Comparison of ENCODE assay signal across 13 cellular contexts in the genomic region with DNA sequence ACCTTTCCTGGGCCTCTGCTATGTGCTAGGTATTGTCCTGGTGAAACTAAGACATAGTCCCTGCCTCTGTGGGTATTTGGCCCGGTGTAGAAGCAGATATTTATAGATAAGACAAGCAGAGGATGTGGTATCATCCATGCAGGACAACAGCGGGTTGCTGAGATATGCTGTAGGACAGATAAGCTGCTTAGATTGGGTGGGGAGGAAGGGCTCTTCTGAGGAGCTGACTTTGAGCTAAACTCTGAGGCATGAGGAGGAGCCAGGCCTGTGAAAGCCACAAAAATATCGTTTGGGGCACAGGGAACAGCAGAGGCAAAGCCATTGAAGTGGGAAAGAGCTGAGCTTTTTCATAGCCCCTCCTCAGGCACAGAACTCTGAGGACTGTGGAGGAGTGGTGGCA.
DNase-seq lines count a peak whose midpoint lies in the region; TF ChIP-seq lines count a peak whose summit lies in the region.
"Had no signal": no experiment of that assay in that cellular context is flagged by ENCODE, and none has a peak within 500 bp of the region (broad histone marks: within the 10 kb centered on the region; RNA-seq: fewer than 3 reads in every experiment).

No MANE protein-coding gene starts in this region.

- peak overlapping the region; percentile 69 for H3K27ac ChIP-seq in VCaP
- H3K27ac ChIP-seq in parathyroid adenoma, result no peak overlapping the region
- H3K27ac ChIP-seq in esophagus squamous epithelium, result no peak overlapping the region

- intact Hi-C loops in esophagus squamous epithelium (cut with DNase I), result no loop called here

- H3K4me2 ChIP-seq in parathyroid adenoma (ENCODE audit: low read length), result no peak overlapping the region

- H3K4me1 ChIP-seq in parathyroid adenoma (no peaks in the 10 kb centered on the region), esophagus squamous epithelium (peaks cover 0 to 9% (median 0%) of the 10 kb centered on the region in 3 donors)

- H3K9ac ChIP-seq in parathyroid adenoma, result no peak overlapping the region

- no peaks in the 10 kb centered on the region for H3K27me3 ChIP-seq in parathyroid adenoma (ENCODE audit: control insufficient read depth, insufficient read depth, low read length)
- no peaks in the 10 kb centered on the region for H3K27me3 ChIP-seq in esophagus squamous epithelium

- POLR2A ChIA-PET in activated CD4-positive, alpha-beta T cell treated with anti-CD3 and anti-CD28 coated beads, Interleukin-2, amount 10 ng/mL, durations not matched to agents 7 days and 5 days (lab: Charles Lee), result no interaction called here

- H2AFZ ChIP-seq in parathyroid adenoma, result peak overlapping the region; percentile 35

- no peak overlapping the region for H3K27ac Mint-ChIP-seq in activated CD4-positive, alpha-beta T cell treated with anti-CD3 and anti-CD28 coated beads, Interleukin-2, amount 10 ng/mL, durations not matched to agents 7 days and 5 days
- H3K27ac Mint-ChIP-seq: CD14-positive monocyte had no signal

- DNase-seq in activated CD4-positive, alpha-beta T cell treated with anti-CD3 and anti-CD28 coated beads, Interleukin-2, amount 10 ng/mL, durations not matched to agents 7 days and 5 days, result peak; percentile 8
- no peak for DNase-seq in activated CD4-positive, alpha-beta T cell treated with anti-CD3 and anti-CD28 coated beads for 4 hours
- DNase-seq in Jurkat, Clone E6-1 (ENCODE audit: low read depth, low spot score), result peak; percentile 79
- DNase-seq in GM13976 (ENCODE audit: low spot score), result no peak
- DNase-seq in esophagus squamous epithelium (lab: John Stamatoyannopoulos, UW), result no peak
- no peak for DNase-seq in kidney glomerular epithelial cell (lab: John Stamatoyannopoulos, UW)
- DNase-seq: DMS79 treated with DMSO at 0.1 percent for 48 hours, GDM1, NCI-H2029 treated with DMSO at 0.1 percent for 48 hours, NCI-H524 had no signal

- no peak overlapping the region for H3K4me3 ChIP-seq in Jurkat, Clone E6-1 (ENCODE audit: low read length)
- H3K4me3 ChIP-seq in parathyroid adenoma (ENCODE audit: low read depth, low read length) (no peak overlapping the region), esophagus squamous epithelium (no peak overlapping the region)

- H3K9me3 ChIP-seq in parathyroid adenoma (ENCODE audit: control insufficient read depth, low read length) (no peaks in the 10 kb centered on the region), esophagus squamous epithelium (no peaks in the 10 kb centered on the region)

- TF ChIP-seq POLR2A in esophagus squamous epithelium (IDR thresholded peaks at IDR 0.05), result no peak

- H3K4me3 Mint-ChIP-seq in activated CD4-positive, alpha-beta T cell treated with anti-CD3 and anti-CD28 coated beads, Interleukin-2, amount 10 ng/mL, durations not matched to agents 7 days and 5 days, result no peak overlapping the region
- H3K4me3 Mint-ChIP-seq: CD14-positive monocyte had no signal

- TF ChIP-seq CTCF in VCaP (conservative IDR thresholded peaks at IDR 0.05), result no peak
- TF ChIP-seq CTCF in parathyroid adenoma (IDR thresholded peaks at IDR 0.05), result no peak
- no peak for TF ChIP-seq CTCF in GM13976 (IDR thresholded peaks at IDR 0.05; ENCODE audit: borderline replicate concordance, control extremely low read depth, extremely low read depth, insufficient read depth, missing control alignments)
- no peak for TF ChIP-seq CTCF in esophagus squamous epithelium (IDR thresholded peaks at IDR 0.05)

- H3K27me3 Mint-ChIP-seq in activated CD4-positive, alpha-beta T cell treated with anti-CD3 and anti-CD28 coated beads, Interleukin-2, amount 10 ng/mL, durations not matched to agents 7 days and 5 days, result no peaks in the 10 kb centered on the region

- peaks cover 36% of the 10 kb centered on the region for H3K4me1 Mint-ChIP-seq in activated CD4-positive, alpha-beta T cell treated with anti-CD3 and anti-CD28 coated beads, Interleukin-2, amount 10 ng/mL, durations not matched to agents 7 days and 5 days
- H3K4me1 Mint-ChIP-seq: CD14-positive monocyte had no signal

- 58 to 76% methylated on average over 3 of the region's 3 CpGs for WGBS in esophagus squamous epithelium, 2 donors

- H3K36me3 ChIP-seq in parathyroid adenoma (ENCODE audit: control insufficient read depth, insufficient read depth, low read length) (no peaks in the 10 kb centered on the region), esophagus squamous epithelium (no peaks in the 10 kb centered on the region)

- no peaks in the 10 kb centered on the region for H3K9me3 Mint-ChIP-seq in activated CD4-positive, alpha-beta T cell treated with anti-CD3 and anti-CD28 coated beads, Interleukin-2, amount 10 ng/mL, durations not matched to agents 7 days and 5 days

- in situ Hi-C loops in GM13976 (cut with MboI; ENCODE audit: low sequenced_read_pairs, unreplicated experiment), result no loop called here

- CTCF ChIA-PET in activated CD4-positive, alpha-beta T cell treated with anti-CD3 and anti-CD28 coated beads, Interleukin-2, amount 10 ng/mL, durations not matched to agents 7 days and 5 days (lab: Charles Lee), result interaction anchor here (0.9 to 1.5 kb wide), 2 partner anchors 11 to 16 kb away, joined by 3 to 6 read pairs; no protein-coding TSS in a partner anchor

- no peaks in the 10 kb centered on the region for H3K79me2 ChIP-seq in parathyroid adenoma

- no peaks in the 10 kb centered on the region for H3K36me3 Mint-ChIP-seq in activated CD4-positive, alpha-beta T cell treated with anti-CD3 and anti-CD28 coated beads, Interleukin-2, amount 10 ng/mL, durations not matched to agents 7 days and 5 days (ENCODE audit: low read depth)
- H3K36me3 Mint-ChIP-seq: CD14-positive monocyte had no signal

Comparison
In these comparisons a context has a peak if more than half of its experiments do, and no peak if none do; other contexts are left out.
1. DNase-seq: peak in activated CD4-positive, alpha-beta T cell treated with anti-CD3 and anti-CD28 coated beads, Interleukin-2, amount 10 ng/mL, durations not matched to agents 7 days and 5 days (single experiment) and Jurkat, Clone E6-1 (single experiment); none in activated CD4-positive, alpha-beta T cell treated with anti-CD3 and anti-CD28 coated beads for 4 hours (0 of 2), GM13976 (single experiment), esophagus squamous epithelium (single experiment) and kidney glomerular epithelial cell (single experiment).